Comparison of ENCODE assay signal across 1 cellular context in genomic region chr1:201447911-201448871, GRCh38.
TF ChIP-seq lines count a peak whose summit lies in the region.

No MANE protein-coding gene starts in this region.

TF ChIP-seq in K562, 482 proteins besides CTCF, POLR2A, EP300 and RAD21 (continues in another document):
- TF ChIP-seq ETS1 (conservative IDR thresholded peaks at IDR 0.05; ENCODE audit: control insufficient read depth, low read depth, low read length) (no peak), TEAD1 (CRISPR knock-in tag; IDR thresholded peaks at IDR 0.05) (peak in 1 of 2 experiments; percentile 62; a peak in 1 of 4 replicates), RB1 (IDR thresholded peaks at IDR 0.05; ENCODE audit: low read depth) (peak; percentile 83; the same call in 1 of the 2 replicates), SIN3A (IDR thresholded peaks at IDR 0.05; ENCODE audit: borderline replicate concordance in 2 of 2, control insufficient read depth in 1 of 2, low read depth in 2 of 2, low read length in 2 of 2) (no peak), HDAC8 (tag; IDR thresholded peaks at IDR 0.05) (no peak), NFE2 (IDR thresholded peaks at IDR 0.05; ENCODE audit: low read depth) (no peak), NFRKB (IDR thresholded peaks at IDR 0.05; ENCODE audit: low read depth) (no peak), ZNF12 (CRISPR knock-in tag; IDR thresholded peaks at IDR 0.05) (0 out of 2 replicates have a peak, but pooled peaks have one; percentile 19), BHLHE40 (IDR thresholded peaks at IDR 0.05; ENCODE audit: low read length) (0 out of 2 replicates have a peak, but pooled peaks have one; percentile 8), FOXP1 (CRISPR knock-in tag; IDR thresholded peaks at IDR 0.05) (0 out of 2 replicates have a peak, but pooled peaks have one; percentile 47), FUS (optimal IDR thresholded peaks at IDR 0.05; ENCODE audit: low read depth, low read length) (no peak), ZNF263 (CRISPR knock-in tag; IDR thresholded peaks at IDR 0.05; ENCODE audit: borderline replicate concordance) (peak; percentile 58; the same call in 1 of the 2 replicates), SMAD4 (CRISPR knock-in tag; conservative IDR thresholded peaks at IDR 0.05) (peak; percentile 47; the same call in 1 of the 2 replicates), EHMT2 (IDR thresholded peaks at IDR 0.05) (no peak), SMAD2 (IDR thresholded peaks at IDR 0.05; ENCODE audit: low read depth, low read length) (no peak), CREM (IDR thresholded peaks at IDR 0.05; ENCODE audit: low read depth) (peak; percentile 43; the same call in 1 of the 2 replicates), KDM2B (CRISPR knock-in tag; IDR thresholded peaks at IDR 0.05) (no peak), ZNF518B (CRISPR knock-in tag; IDR thresholded peaks at IDR 0.05) (no peak), SIN3B (IDR thresholded peaks at IDR 0.05; ENCODE audit: low read depth) (no peak), IFI16 (CRISPR knock-in tag; IDR thresholded peaks at IDR 0.05) (no peak), C11orf30 (IDR thresholded peaks at IDR 0.05; ENCODE audit: low read depth) (0 out of 2 replicates have a peak, but pooled peaks have one; percentile 6), JUND (IDR thresholded peaks at IDR 0.05; ENCODE audit: borderline replicate concordance, low read depth, low read length) (peak; percentile 44; the same call in 1 of the 2 replicates), JUND (tag; IDR thresholded peaks at IDR 0.05; ENCODE audit: borderline replicate concordance, low read depth, low read length) (no peak; the same call in 2 of the 3 replicates), RCOR1 (IDR thresholded peaks at IDR 0.05; ENCODE audit: borderline replicate concordance in 1 of 2, low read depth in 2 of 2, low read length in 2 of 2) (peak in 1 of 2 experiments; percentile 47; a peak in 1 of 4 replicates), CBX3 (IDR thresholded peaks at IDR 0.05; ENCODE audit: borderline replicate concordance in 1 of 2, low read length in 2 of 2) (0 out of 3 replicates have a peak, but pooled peaks of 1 of the 2 experiments have one; percentile 22), HMGN3 (IDR thresholded peaks at IDR 0.05; ENCODE audit: borderline replicate concordance, extremely low read depth, insufficient read length, low read depth, low read length) (no peak), MCM2 (IDR thresholded peaks at IDR 0.05; ENCODE audit: low read depth) (no peak), ZNF436 (CRISPR knock-in tag; IDR thresholded peaks at IDR 0.05) (no peak; the same call in 1 of the 2 replicates), GATA2 (CRISPR knock-in tag; IDR thresholded peaks at IDR 0.05) (no peak), TEAD4 (IDR thresholded peaks at IDR 0.05; ENCODE audit: low read length) (peak; percentile 10; the same call in 1 of the 2 replicates), TEAD4 (CRISPR knock-in tag; IDR thresholded peaks at IDR 0.05; ENCODE audit: borderline replicate concordance) (no peak), ZFPM2 (CRISPR knock-in tag; IDR thresholded peaks at IDR 0.05) (no peak), ZNF644 (tag; IDR thresholded peaks at IDR 0.05; ENCODE audit: low read depth) (no peak), ZNF431 (CRISPR knock-in tag; IDR thresholded peaks at IDR 0.05) (peak; percentile 37; the same call in 1 of the 2 replicates)
- TF ChIP-seq, protein P1, sequence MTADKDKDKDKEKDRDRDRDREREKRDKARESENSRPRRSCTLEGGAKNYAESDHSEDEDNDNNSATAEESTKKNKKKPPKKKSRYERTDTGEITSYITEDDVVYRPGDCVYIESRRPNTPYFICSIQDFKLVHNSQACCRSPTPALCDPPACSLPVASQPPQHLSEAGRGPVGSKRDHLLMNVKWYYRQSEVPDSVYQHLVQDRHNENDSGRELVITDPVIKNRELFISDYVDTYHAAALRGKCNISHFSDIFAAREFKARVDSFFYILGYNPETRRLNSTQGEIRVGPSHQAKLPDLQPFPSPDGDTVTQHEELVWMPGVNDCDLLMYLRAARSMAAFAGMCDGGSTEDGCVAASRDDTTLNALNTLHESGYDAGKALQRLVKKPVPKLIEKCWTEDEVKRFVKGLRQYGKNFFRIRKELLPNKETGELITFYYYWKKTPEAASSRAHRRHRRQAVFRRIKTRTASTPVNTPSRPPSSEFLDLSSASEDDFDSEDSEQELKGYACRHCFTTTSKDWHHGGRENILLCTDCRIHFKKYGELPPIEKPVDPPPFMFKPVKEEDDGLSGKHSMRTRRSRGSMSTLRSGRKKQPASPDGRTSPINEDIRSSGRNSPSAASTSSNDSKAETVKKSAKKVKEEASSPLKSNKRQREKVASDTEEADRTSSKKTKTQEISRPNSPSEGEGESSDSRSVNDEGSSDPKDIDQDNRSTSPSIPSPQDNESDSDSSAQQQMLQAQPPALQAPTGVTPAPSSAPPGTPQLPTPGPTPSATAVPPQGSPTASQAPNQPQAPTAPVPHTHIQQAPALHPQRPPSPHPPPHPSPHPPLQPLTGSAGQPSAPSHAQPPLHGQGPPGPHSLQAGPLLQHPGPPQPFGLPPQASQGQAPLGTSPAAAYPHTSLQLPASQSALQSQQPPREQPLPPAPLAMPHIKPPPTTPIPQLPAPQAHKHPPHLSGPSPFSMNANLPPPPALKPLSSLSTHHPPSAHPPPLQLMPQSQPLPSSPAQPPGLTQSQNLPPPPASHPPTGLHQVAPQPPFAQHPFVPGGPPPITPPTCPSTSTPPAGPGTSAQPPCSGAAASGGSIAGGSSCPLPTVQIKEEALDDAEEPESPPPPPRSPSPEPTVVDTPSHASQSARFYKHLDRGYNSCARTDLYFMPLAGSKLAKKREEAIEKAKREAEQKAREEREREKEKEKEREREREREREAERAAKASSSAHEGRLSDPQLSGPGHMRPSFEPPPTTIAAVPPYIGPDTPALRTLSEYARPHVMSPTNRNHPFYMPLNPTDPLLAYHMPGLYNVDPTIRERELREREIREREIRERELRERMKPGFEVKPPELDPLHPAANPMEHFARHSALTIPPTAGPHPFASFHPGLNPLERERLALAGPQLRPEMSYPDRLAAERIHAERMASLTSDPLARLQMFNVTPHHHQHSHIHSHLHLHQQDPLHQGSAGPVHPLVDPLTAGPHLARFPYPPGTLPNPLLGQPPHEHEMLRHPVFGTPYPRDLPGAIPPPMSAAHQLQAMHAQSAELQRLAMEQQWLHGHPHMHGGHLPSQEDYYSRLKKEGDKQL (CRISPR knock-in tag; IDR thresholded peaks at IDR 0.05; ENCODE audit: borderline replicate concordance), result no peak
- TF ChIP-seq, protein P2, sequence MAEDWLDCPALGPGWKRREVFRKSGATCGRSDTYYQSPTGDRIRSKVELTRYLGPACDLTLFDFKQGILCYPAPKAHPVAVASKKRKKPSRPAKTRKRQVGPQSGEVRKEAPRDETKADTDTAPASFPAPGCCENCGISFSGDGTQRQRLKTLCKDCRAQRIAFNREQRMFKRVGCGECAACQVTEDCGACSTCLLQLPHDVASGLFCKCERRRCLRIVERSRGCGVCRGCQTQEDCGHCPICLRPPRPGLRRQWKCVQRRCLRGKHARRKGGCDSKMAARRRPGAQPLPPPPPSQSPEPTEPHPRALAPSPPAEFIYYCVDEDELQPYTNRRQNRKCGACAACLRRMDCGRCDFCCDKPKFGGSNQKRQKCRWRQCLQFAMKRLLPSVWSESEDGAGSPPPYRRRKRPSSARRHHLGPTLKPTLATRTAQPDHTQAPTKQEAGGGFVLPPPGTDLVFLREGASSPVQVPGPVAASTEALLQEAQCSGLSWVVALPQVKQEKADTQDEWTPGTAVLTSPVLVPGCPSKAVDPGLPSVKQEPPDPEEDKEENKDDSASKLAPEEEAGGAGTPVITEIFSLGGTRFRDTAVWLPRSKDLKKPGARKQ (CRISPR knock-in tag; IDR thresholded peaks at IDR 0.05), result no peak
- TF ChIP-seq, protein P3, sequence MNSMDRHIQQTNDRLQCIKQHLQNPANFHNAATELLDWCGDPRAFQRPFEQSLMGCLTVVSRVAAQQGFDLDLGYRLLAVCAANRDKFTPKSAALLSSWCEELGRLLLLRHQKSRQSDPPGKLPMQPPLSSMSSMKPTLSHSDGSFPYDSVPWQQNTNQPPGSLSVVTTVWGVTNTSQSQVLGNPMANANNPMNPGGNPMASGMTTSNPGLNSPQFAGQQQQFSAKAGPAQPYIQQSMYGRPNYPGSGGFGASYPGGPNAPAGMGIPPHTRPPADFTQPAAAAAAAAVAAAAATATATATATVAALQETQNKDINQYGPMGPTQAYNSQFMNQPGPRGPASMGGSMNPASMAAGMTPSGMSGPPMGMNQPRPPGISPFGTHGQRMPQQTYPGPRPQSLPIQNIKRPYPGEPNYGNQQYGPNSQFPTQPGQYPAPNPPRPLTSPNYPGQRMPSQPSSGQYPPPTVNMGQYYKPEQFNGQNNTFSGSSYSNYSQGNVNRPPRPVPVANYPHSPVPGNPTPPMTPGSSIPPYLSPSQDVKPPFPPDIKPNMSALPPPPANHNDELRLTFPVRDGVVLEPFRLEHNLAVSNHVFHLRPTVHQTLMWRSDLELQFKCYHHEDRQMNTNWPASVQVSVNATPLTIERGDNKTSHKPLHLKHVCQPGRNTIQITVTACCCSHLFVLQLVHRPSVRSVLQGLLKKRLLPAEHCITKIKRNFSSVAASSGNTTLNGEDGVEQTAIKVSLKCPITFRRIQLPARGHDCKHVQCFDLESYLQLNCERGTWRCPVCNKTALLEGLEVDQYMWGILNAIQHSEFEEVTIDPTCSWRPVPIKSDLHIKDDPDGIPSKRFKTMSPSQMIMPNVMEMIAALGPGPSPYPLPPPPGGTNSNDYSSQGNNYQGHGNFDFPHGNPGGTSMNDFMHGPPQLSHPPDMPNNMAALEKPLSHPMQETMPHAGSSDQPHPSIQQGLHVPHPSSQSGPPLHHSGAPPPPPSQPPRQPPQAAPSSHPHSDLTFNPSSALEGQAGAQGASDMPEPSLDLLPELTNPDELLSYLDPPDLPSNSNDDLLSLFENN (IDR thresholded peaks at IDR 0.05; ENCODE audit: low read depth in 2 of 2, low read length in 2 of 2), result 0 out of 4 replicates have a peak, but pooled peaks of 1 of the 2 experiments have one; percentile 12
- TF ChIP-seq, protein P4, sequence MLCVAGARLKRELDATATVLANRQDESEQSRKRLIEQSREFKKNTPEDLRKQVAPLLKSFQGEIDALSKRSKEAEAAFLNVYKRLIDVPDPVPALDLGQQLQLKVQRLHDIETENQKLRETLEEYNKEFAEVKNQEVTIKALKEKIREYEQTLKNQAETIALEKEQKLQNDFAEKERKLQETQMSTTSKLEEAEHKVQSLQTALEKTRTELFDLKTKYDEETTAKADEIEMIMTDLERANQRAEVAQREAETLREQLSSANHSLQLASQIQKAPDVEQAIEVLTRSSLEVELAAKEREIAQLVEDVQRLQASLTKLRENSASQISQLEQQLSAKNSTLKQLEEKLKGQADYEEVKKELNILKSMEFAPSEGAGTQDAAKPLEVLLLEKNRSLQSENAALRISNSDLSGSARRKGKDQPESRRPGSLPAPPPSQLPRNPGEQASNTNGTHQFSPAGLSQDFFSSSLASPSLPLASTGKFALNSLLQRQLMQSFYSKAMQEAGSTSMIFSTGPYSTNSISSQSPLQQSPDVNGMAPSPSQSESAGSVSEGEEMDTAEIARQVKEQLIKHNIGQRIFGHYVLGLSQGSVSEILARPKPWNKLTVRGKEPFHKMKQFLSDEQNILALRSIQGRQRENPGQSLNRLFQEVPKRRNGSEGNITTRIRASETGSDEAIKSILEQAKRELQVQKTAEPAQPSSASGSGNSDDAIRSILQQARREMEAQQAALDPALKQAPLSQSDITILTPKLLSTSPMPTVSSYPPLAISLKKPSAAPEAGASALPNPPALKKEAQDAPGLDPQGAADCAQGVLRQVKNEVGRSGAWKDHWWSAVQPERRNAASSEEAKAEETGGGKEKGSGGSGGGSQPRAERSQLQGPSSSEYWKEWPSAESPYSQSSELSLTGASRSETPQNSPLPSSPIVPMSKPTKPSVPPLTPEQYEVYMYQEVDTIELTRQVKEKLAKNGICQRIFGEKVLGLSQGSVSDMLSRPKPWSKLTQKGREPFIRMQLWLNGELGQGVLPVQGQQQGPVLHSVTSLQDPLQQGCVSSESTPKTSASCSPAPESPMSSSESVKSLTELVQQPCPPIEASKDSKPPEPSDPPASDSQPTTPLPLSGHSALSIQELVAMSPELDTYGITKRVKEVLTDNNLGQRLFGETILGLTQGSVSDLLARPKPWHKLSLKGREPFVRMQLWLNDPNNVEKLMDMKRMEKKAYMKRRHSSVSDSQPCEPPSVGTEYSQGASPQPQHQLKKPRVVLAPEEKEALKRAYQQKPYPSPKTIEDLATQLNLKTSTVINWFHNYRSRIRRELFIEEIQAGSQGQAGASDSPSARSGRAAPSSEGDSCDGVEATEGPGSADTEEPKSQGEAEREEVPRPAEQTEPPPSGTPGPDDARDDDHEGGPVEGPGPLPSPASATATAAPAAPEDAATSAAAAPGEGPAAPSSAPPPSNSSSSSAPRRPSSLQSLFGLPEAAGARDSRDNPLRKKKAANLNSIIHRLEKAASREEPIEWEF (CRISPR knock-in tag; IDR thresholded peaks at IDR 0.05), result no peak
- TF ChIP-seq, protein P5, sequence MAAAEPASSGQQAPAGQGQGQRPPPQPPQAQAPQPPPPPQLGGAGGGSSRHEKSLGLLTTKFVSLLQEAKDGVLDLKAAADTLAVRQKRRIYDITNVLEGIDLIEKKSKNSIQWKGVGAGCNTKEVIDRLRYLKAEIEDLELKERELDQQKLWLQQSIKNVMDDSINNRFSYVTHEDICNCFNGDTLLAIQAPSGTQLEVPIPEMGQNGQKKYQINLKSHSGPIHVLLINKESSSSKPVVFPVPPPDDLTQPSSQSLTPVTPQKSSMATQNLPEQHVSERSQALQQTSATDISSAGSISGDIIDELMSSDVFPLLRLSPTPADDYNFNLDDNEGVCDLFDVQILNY (CRISPR knock-in tag; IDR thresholded peaks at IDR 0.05), result peak; percentile 37; the same call in 1 of the 2 replicates
